8 cellular contexts compared by ENCODE assay signal in genomic region chr16:77211880-77212735, GRCh38. TPM values are rescaled to one million over a fixed set of nuclear protein-coding genes. Genes with fewer than 3 reads are reported as not detected.
DNase-seq lines count a peak whose midpoint lies in the region; ATAC-seq and TF ChIP-seq lines count a peak whose summit lies in the region.

No MANE protein-coding gene starts in this region.

- WGBS in thyroid gland, 2 donors, result 2 to 6% methylated on average over 20 to 32 of the region's 66 CpGs

- intact Hi-C loops in thyroid gland (cut with DNase I), result no loop called here

- no peaks in the 10 kb centered on the region for H3K9me3 ChIP-seq in BLaER1 treated with 17β-estradiol and CSF1 and Interleukin-3, amounts not matched to agents 10 nM and 100 nM (replicated peaks in 1 of 11)
- H3K9me3 ChIP-seq in neutrophil, result no peaks in the 10 kb centered on the region
- H3K9me3 ChIP-seq in thyroid gland, result no peaks in the 10 kb centered on the region

- H3K4me2 ChIP-seq in BLaER1 treated with 17β-estradiol and CSF1 and Interleukin-3, amounts not matched to agents 10 nM and 100 nM, result peak overlapping the region; percentile 75 to 90 (median 85)

- no peak for TF ChIP-seq CTCF in neutrophil (IDR thresholded peaks at IDR 0.05)
- no peak for TF ChIP-seq CTCF in thyroid gland (IDR thresholded peaks at IDR 0.05)

- ATAC-seq in GM19328 (IDR thresholded peaks at IDR 0.05; ENCODE audit: unreplicated experiment) (peak; percentile 60), HG03442 (IDR thresholded peaks at IDR 0.05; ENCODE audit: unreplicated experiment) (peak; percentile 54), esophagus mucosa (peak; percentile 53)

- H3K4me3 ChIP-seq in BLaER1 treated with 17β-estradiol and CSF1 and Interleukin-3, amounts not matched to agents 10 nM and 100 nM, result peak overlapping the region; percentile 62 to 91 (median 81)
- H3K4me3 ChIP-seq in neutrophil (ENCODE audit: low read depth in 1 of 2, low read length in 1 of 2) (peak overlapping the region; percentile 73 to 87), thyroid gland (replicated peaks in 1 of 3) (peak overlapping the region; percentile 30 to 77 (median 47))

- H4K20me1 ChIP-seq in BLaER1 treated with 17β-estradiol and CSF1 and Interleukin-3, amounts not matched to agents 10 nM and 100 nM, result peaks cover 0 to 13% (median 7%) of the 10 kb centered on the region in 11 experiments; a peak in 8 of 22 replicates

- H3K36me3 ChIP-seq in BLaER1 treated with 17β-estradiol and CSF1 and Interleukin-3, amounts not matched to agents 10 nM and 100 nM, result peaks cover 0 to 30% (median 7%) of the 10 kb centered on the region in 11 experiments; a peak in 8 of 22 replicates
- H3K36me3 ChIP-seq in neutrophil, result no peaks in the 10 kb centered on the region
- no peaks in the 10 kb centered on the region for H3K36me3 ChIP-seq in thyroid gland

- peak; percentile 93 for DNase-seq in NCI-H82 (lab: John Stamatoyannopoulos, UW)
- DNase-seq in activated CD8-positive, alpha-beta memory T cell treated with anti-CD3 and anti-CD28 coated beads, Interleukin-2, amount 50 U/mL, for 48 hours, result peak; percentile 82
- DNase-seq in thyroid gland, result peak; percentile 76

- peak in 1 of 2 donors; percentile 60 for TF ChIP-seq POLR2A in thyroid gland (IDR thresholded peaks at IDR 0.05)

- H3K27ac ChIP-seq in BLaER1 treated with 17β-estradiol and CSF1 and Interleukin-3, amounts not matched to agents 10 nM and 100 nM, result peak overlapping the region; percentile 57 to 97 (median 92)
- peak overlapping the region; percentile 56 for H3K27ac ChIP-seq in neutrophil
- H3K27ac ChIP-seq in thyroid gland, result peak overlapping the region; percentile 7 to 65 (median 49)

- peaks cover 21 to 30% (median 23%) of the 10 kb centered on the region in 10 experiments for H3K4me1 ChIP-seq in BLaER1 treated with 17β-estradiol and CSF1 and Interleukin-3, amounts not matched to agents 10 nM and 100 nM
- H3K4me1 ChIP-seq in neutrophil (ENCODE audit: control insufficient read depth in 1 of 2, insufficient read depth in 1 of 2, low read depth in 1 of 2, low read length in 1 of 2), result peaks cover 5 to 15% of the 10 kb centered on the region in 2 experiments
- peaks cover 0 to 12% of the 10 kb centered on the region in 2 donors for H3K4me1 ChIP-seq in thyroid gland

- no peaks in the 10 kb centered on the region for H3K27me3 ChIP-seq in BLaER1 treated with 17β-estradiol and CSF1 and Interleukin-3, amounts not matched to agents 10 nM and 100 nM
- H3K27me3 ChIP-seq in neutrophil (peaks cover 43% of the 10 kb centered on the region), thyroid gland (no peaks in the 10 kb centered on the region)

- H3K9ac ChIP-seq in BLaER1 treated with 17β-estradiol and CSF1 and Interleukin-3, amounts not matched to agents 10 nM and 100 nM, result peak overlapping the region; percentile 75 to 97 (median 92)

RNA-seq across cellular contexts. Expression of gene SYCE1L, which starts 12.9 kb away (rescaled TPM):
- total RNA-seq in esophagus mucosa (6.0 TPM), thyroid gland (1 to 10 TPM in 1 of 4 donors, not detected in 3; 3.9 TPM)

RNA-seq across cellular contexts. Expression of gene MON1B, which starts 21.1 kb away (rescaled TPM):
- total RNA-seq in esophagus mucosa (29.0 TPM), thyroid gland (10 to 100 TPM; 24.1 to 51.4 (median 40.7) TPM)

Comparison
In these comparisons a context has a peak if more than half of its experiments do, and no peak if none do; other contexts are left out.
1. Peak in every context shown above with its lines: DNase-seq, ATAC-seq, H3K4me3 ChIP-seq and H3K27ac ChIP-seq.